In genomic region chr22:46638601-46639431, GRCh38 we compare ENCODE assay signal across 10 cellular contexts. TPM values are rescaled to one million over a fixed set of nuclear protein-coding genes. Genes with fewer than 3 reads are reported as not detected.
DNase-seq lines count a peak whose midpoint lies in the region; ATAC-seq and TF ChIP-seq lines count a peak whose summit lies in the region.
"Had no signal": no experiment of that assay in that cellular context is flagged by ENCODE, and none has a peak within 500 bp of the region (broad histone marks: within the 10 kb centered on the region; RNA-seq: fewer than 3 reads in every experiment).

No MANE protein-coding gene starts in this region.

- DNase-seq in DND-41 (no peak), NCI-H2196 (lab: John Stamatoyannopoulos, UW; ENCODE audit: unreplicated experiment) (peak; percentile 74), fibroblast of gingiva (ENCODE audit: low read depth) (peak; percentile 45), nephron progenitor cell (no peak), endodermal cell (no peak), NOMO-1 (lab: John Stamatoyannopoulos, UW; ENCODE audit: unreplicated experiment in 2 of 2) (no peak)
- DNase-seq: cortex of kidney, GDM1 had no signal

- H3K9me3 Mint-ChIP-seq in nephron progenitor cell (peaks cover 11% of the 10 kb centered on the region), endodermal cell (no peaks in the 10 kb centered on the region)

- H3K9ac ChIP-seq in DND-41 (ENCODE audit: low read depth, low read length), result no peak overlapping the region
- H3K9ac ChIP-seq in endodermal cell (ENCODE audit: extremely low read depth, low read length, poor library complexity, severe bottlenecking), result no peak overlapping the region

- H3K4me3 ChIP-seq in DND-41 (ENCODE audit: low read depth in 1 of 2, low read length in 2 of 2) (no peak overlapping the region), endodermal cell (ENCODE audit: low read length) (no peak overlapping the region)

- H3K27ac Mint-ChIP-seq in nephron progenitor cell, result no peak overlapping the region
- no peak overlapping the region for H3K27ac Mint-ChIP-seq in endodermal cell

- H3K4me3 Mint-ChIP-seq in nephron progenitor cell, result peak overlapping the region; percentile 16
- H3K4me3 Mint-ChIP-seq in endodermal cell, result no peak overlapping the region

- H3K4me1 ChIP-seq in DND-41 (ENCODE audit: insufficient read depth, low read length) (no peaks in the 10 kb centered on the region), endodermal cell (ENCODE audit: control insufficient read depth, insufficient read depth, low read length) (no peaks in the 10 kb centered on the region)

- H3K9me3 ChIP-seq in DND-41 (ENCODE audit: insufficient read depth, low read length, severe bottlenecking) (no peaks in the 10 kb centered on the region), endodermal cell (ENCODE audit: control insufficient read depth, low read length) (no peaks in the 10 kb centered on the region)

- H3K27ac ChIP-seq in DND-41 (ENCODE audit: low read length) (peak overlapping the region; percentile 46), endodermal cell (ENCODE audit: low read depth, low read length) (no peak overlapping the region)

- peaks cover 81% of the 10 kb centered on the region for H3K36me3 ChIP-seq in DND-41 (ENCODE audit: insufficient read depth, low read length)
- H3K36me3 ChIP-seq in endodermal cell (ENCODE audit: control insufficient read depth, insufficient read depth, low read length), result no peaks in the 10 kb centered on the region

- H3K36me3 Mint-ChIP-seq in nephron progenitor cell (ENCODE audit: low read depth) (peaks cover 28% of the 10 kb centered on the region), endodermal cell (ENCODE audit: low read depth) (peaks cover 2% of the 10 kb centered on the region)

- WGBS in endodermal cell (ENCODE audit: insufficient coverage in 1 of 2, insufficient read length in 1 of 2), 2 experiments, result 88 to 93% methylated on average over 11 to 18 of the region's 18 CpGs

- H3K4me1 Mint-ChIP-seq in nephron progenitor cell, result peaks cover 54% of the 10 kb centered on the region
- peaks cover 10% of the 10 kb centered on the region for H3K4me1 Mint-ChIP-seq in endodermal cell

- TF ChIP-seq CTCF in DND-41 (IDR thresholded peaks at IDR 0.05; ENCODE audit: borderline replicate concordance, extremely low read depth, low read length, poor library complexity, severe bottlenecking) (no peak), nephron progenitor cell (IDR thresholded peaks at IDR 0.05) (no peak), endodermal cell (conservative IDR thresholded peaks at IDR 0.05) (no peak)

- peaks cover 62% of the 10 kb centered on the region for H4K20me1 ChIP-seq in DND-41 (ENCODE audit: insufficient read depth, low read length)

- no peak overlapping the region for H3K4me2 ChIP-seq in DND-41 (ENCODE audit: insufficient read depth, low read length)

- H3K27me3 ChIP-seq in DND-41 (ENCODE audit: insufficient read depth, low read length, poor library complexity) (no peaks in the 10 kb centered on the region), endodermal cell (ENCODE audit: control insufficient read depth, insufficient read depth, low read length, poor library complexity, severe bottlenecking) (no peaks in the 10 kb centered on the region)

- H2AFZ ChIP-seq in DND-41 (ENCODE audit: low read depth, low read length), result no peak overlapping the region

- ATAC-seq in DND-41 (ENCODE audit: insufficient read depth, low read depth) (peak; percentile 24; the same call in 1 of the 3 replicates), GM21381 (IDR thresholded peaks at IDR 0.05; ENCODE audit: unreplicated experiment) (no peak), HG03521 (IDR thresholded peaks at IDR 0.05; ENCODE audit: unreplicated experiment) (no peak)

- peaks cover 89% of the 10 kb centered on the region for H3K79me2 ChIP-seq in DND-41 (ENCODE audit: insufficient read depth, low read length)

- H3K27me3 Mint-ChIP-seq in nephron progenitor cell (ENCODE audit: low read depth, poor library complexity) (peaks cover 7% of the 10 kb centered on the region), endodermal cell (ENCODE audit: insufficient read depth) (no peaks in the 10 kb centered on the region)

RNA-seq across cellular contexts. Expression of gene GRAMD4, which starts 18.6 kb away (rescaled TPM):
- 10 to 100 TPM; 38.0 to 43.3 TPM for total RNA-seq in endodermal cell
- 32.1 TPM for polyA plus RNA-seq in endodermal cell (2013, experiment 1 of 2)
- 27.6 TPM for polyA plus RNA-seq in endodermal cell (2013, experiment 2 of 2)

Comparison
In these comparisons a context has a peak if more than half of its experiments do, and no peak if none do; other contexts are left out.
1. DNase-seq: peak in NCI-H2196 (single experiment) and fibroblast of gingiva (single experiment); none in DND-41 (single experiment), nephron progenitor cell (single experiment), endodermal cell (single experiment) and NOMO-1 (0 of 2).